ENCODE assay signal across 1 cellular context in the genomic region with DNA sequence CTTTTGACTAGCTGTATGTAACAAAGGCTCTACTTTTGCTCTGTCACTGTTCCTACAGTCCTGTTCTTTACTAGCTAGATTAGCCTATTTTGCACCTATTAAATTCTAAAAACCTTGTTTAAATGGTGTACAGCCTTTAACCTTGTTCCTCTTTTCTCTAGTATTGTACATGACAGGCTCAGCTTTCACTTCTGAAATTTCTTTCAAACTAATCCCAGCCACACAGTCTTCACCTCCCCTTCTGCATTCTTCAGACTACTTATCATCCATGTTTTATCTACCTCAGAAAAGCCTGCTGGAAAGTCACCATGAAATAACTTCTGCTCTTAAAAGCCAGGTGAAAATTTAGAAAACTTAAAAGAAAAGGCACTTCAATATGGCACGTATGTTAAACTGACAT.
TF ChIP-seq lines count a peak whose summit lies in the region.

No MANE protein-coding gene starts in this region.

TF ChIP-seq in GM12878, 131 proteins besides CTCF, POLR2A, EP300 and RAD21 (continued from another document):
- TF ChIP-seq, protein P1, sequence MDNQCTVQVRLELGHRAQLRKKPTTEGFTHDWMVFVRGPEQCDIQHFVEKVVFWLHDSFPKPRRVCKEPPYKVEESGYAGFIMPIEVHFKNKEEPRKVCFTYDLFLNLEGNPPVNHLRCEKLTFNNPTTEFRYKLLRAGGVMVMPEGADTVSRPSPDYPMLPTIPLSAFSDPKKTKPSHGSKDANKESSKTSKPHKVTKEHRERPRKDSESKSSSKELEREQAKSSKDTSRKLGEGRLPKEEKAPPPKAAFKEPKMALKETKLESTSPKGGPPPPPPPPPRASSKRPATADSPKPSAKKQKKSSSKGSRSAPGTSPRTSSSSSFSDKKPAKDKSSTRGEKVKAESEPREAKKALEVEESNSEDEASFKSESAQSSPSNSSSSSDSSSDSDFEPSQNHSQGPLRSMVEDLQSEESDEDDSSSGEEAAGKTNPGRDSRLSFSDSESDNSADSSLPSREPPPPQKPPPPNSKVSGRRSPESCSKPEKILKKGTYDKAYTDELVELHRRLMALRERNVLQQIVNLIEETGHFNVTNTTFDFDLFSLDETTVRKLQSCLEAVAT (IDR thresholded peaks at IDR 0.05): no peak
- no peak for TF ChIP-seq TARDBP (IDR thresholded peaks at IDR 0.05; ENCODE audit: borderline replicate concordance)
- no peak for TF ChIP-seq ZNF207 (IDR thresholded peaks at IDR 0.05; ENCODE audit: borderline replicate concordance)
- TF ChIP-seq IRF4 (IDR thresholded peaks at IDR 0.05; ENCODE audit: low read depth, low read length): no peak
